ENCODE assay signal across 13 cellular contexts in the genomic region with DNA sequence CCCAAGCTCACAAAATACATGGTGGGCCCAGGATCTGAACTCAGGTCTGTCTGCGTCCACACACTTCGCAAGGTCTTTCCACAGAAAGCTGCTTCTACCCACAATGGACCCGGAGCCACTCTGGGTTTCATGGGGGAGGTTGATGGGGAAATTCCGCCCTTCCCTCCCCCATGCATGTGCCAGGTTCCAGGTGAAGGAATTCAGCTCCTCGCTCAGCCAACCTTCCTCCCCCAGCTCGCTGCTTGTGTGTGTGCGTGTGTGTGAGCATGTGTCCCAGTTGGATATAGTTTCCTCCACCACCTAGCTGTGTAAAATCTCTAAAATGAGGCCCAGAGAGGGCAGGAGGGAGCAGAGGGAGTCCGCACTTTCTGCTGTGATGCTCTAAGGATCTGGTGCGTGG. TPM values are rescaled to one million over a fixed set of nuclear protein-coding genes. Genes with fewer than 3 reads are reported as not detected.
DNase-seq lines count a peak whose midpoint lies in the region; ATAC-seq and TF ChIP-seq lines count a peak whose summit lies in the region.
"Had no signal": no experiment of that assay in that cellular context is flagged by ENCODE, and none has a peak within 500 bp of the region (broad histone marks: within the 10 kb centered on the region; RNA-seq: fewer than 3 reads in every experiment).

No MANE protein-coding gene starts in this region.

- TF ChIP-seq CTCF in HL-60 (IDR thresholded peaks at IDR 0.05; ENCODE audit: insufficient read depth, low read length): no peak
- TF ChIP-seq CTCF in coronary artery (IDR thresholded peaks at IDR 0.05): no peak
- no peak for TF ChIP-seq CTCF in transverse colon (IDR thresholded peaks at IDR 0.05)

- peaks cover 34% of the 10 kb centered on the region for H3K4me1 Mint-ChIP-seq in memory B cell

- no peak for ATAC-seq in memory B cell (ENCODE audit: low read depth)
- no peak for ATAC-seq in GM21423 (IDR thresholded peaks at IDR 0.05; ENCODE audit: unreplicated experiment)

- H3K4me3 Mint-ChIP-seq in memory B cell: peak overlapping the region; percentile 48

- H3K27me3 ChIP-seq in HL-60 (ENCODE audit: insufficient read depth, poor library complexity, severe bottlenecking) (no peaks in the 10 kb centered on the region), transverse colon (peaks cover 12% of the 10 kb centered on the region)

- no peaks in the 10 kb centered on the region for H3K36me3 ChIP-seq in transverse colon

- 60 to 91% methylated on average over 1 to 9 of the region's 9 CpGs for WGBS in transverse colon (ENCODE audit: low coverage in 1 of 2), 2 donors

- H3K27ac ChIP-seq in HL-60 (replicated peaks): no peak overlapping the region; the same call in 1 of the 2 replicates
- no peak overlapping the region for H3K27ac ChIP-seq in coronary artery
- H3K27ac ChIP-seq in transverse colon: peak overlapping the region; percentile 68 to 87 (median 78)
- H3K27ac ChIP-seq: parathyroid adenoma had no signal

- TF ChIP-seq EP300 in transverse colon (IDR thresholded peaks at IDR 0.05; ENCODE audit: low read depth): no peak

- H3K36me3 Mint-ChIP-seq in memory B cell: peaks cover 2% of the 10 kb centered on the region

- intact Hi-C loops in transverse colon (cut with DNase I; ENCODE audit: low total_unique reads): no loop called here

- no peak for TF ChIP-seq POLR2A in transverse colon (IDR thresholded peaks at IDR 0.05)

- H3K27ac Mint-ChIP-seq in memory B cell: no peak overlapping the region

- H3K9me3 Mint-ChIP-seq in memory B cell: peaks cover 2% of the 10 kb centered on the region

- no peaks in the 10 kb centered on the region for H3K27me3 Mint-ChIP-seq in memory B cell

- no peaks in the 10 kb centered on the region for H3K9me3 ChIP-seq in transverse colon

- H3K4me1 ChIP-seq in transverse colon: peaks cover 16 to 53% (median 29%) of the 10 kb centered on the region in 4 donors

- DNase-seq in HL-60 (ENCODE audit: low read depth in 1 of 2, low spot score in 1 of 2) (no peak), coronary artery (ENCODE audit: low spot score) (no peak), memory B cell (ENCODE audit: low spot score in 2 of 2) (no peak), transverse colon (no peak), NCI-H748 (lab: John Stamatoyannopoulos, UW; ENCODE audit: unreplicated experiment) (no peak), GM19240 (ENCODE audit: insufficient read length, low spot score) (no peak)
- DNase-seq: activated CD8-positive, alpha-beta memory T cell treated with anti-CD3 and anti-CD28 coated beads for 24 hours; midbrain; NCI-H1436 treated with DMSO at 0.1 percent for 48 hours; NCI-H446 treated with DMSO at 0.1 percent for 48 hours; substantia nigra had no signal

- in situ Hi-C loops in transverse colon (cut with MboI; ENCODE audit: low pct_ligation_motif_present in 1 of 4, low pct_unique_long_range_greater_than_20kb in 1 of 4, low sequenced_read_pairs in 3 of 4): no loop called here

- peak overlapping the region; percentile 64; the same call in 1 of the 2 replicates for H3K4me3 ChIP-seq in HL-60 (replicated peaks; ENCODE audit: insufficient read depth, low read length)
- peak overlapping the region; percentile 66 for H3K4me3 ChIP-seq in coronary artery
- H3K4me3 ChIP-seq in transverse colon: peak overlapping the region in 3 of 4 donors; percentile 36 to 61 (median 36)

RNA-seq across cellular contexts. Expression of a gene that starts 1.0 kb away (rescaled TPM):
- total RNA-seq in transverse colon: 10 to 100 TPM; 14.2 to 27.9 (median 20.2) TPM

Comparison
In these comparisons a context has a peak if more than half of its experiments do, and no peak if none do; other contexts are left out.
1. H3K27ac ChIP-seq: peak in transverse colon (4 of 4); none in HL-60 (single experiment) and coronary artery (0 of 2).
2. Peak in every context shown above with its lines, with median percentiles within 50 percentile points of each other: H3K4me3 ChIP-seq.